Comparison of ENCODE assay signal across 8 cellular contexts in genomic region chr5:176995896-176996767, GRCh38. TPM values are rescaled to one million over a fixed set of nuclear protein-coding genes. Genes with fewer than 3 reads are reported as not detected.
DNase-seq lines count a peak whose midpoint lies in the region; ATAC-seq and TF ChIP-seq lines count a peak whose summit lies in the region.

No MANE protein-coding gene starts in this region.

- H3K27ac Mint-ChIP-seq in stimulated activated naive CD8-positive, alpha-beta T cell treated with anti-CD3 and anti-CD28 coated beads, Interleukin-15, amount 100 ng/mL, for 72 hours = no peak overlapping the region
- no peak overlapping the region for H3K27ac Mint-ChIP-seq in nephron progenitor cell

- H3K27ac ChIP-seq in MM.1S (ENCODE audit: low read length) (peak overlapping the region; percentile 83), uterus (peak overlapping the region; percentile 64 to 73)

- H3K4me2 ChIP-seq in MM.1S (ENCODE audit: low read depth, low read length) = peak overlapping the region; percentile 56

- peaks cover 83% of the 10 kb centered on the region for H3K36me3 Mint-ChIP-seq in nephron progenitor cell (ENCODE audit: low read depth)

- H3K4me1 ChIP-seq in MM.1S (ENCODE audit: low read length) (peaks cover 43% of the 10 kb centered on the region), uterus (no peaks in the 10 kb centered on the region)

- H3K4me3 ChIP-seq in MM.1S (ENCODE audit: low read length) (peak overlapping the region; percentile 1; the same call in 1 of the 2 replicates), epithelial cell of esophagus (ENCODE audit: low read length) (no peak overlapping the region), uterus (no peak overlapping the region)

- H3K27me3 Mint-ChIP-seq in stimulated activated naive CD8-positive, alpha-beta T cell treated with anti-CD3 and anti-CD28 coated beads, Interleukin-15, amount 100 ng/mL, for 72 hours = no peaks in the 10 kb centered on the region
- H3K27me3 Mint-ChIP-seq in nephron progenitor cell (ENCODE audit: low read depth, poor library complexity) = peaks cover 5% of the 10 kb centered on the region

- peaks cover 26% of the 10 kb centered on the region for H3K4me1 Mint-ChIP-seq in stimulated activated naive CD8-positive, alpha-beta T cell treated with anti-CD3 and anti-CD28 coated beads, Interleukin-15, amount 100 ng/mL, for 72 hours
- no peaks in the 10 kb centered on the region for H3K4me1 Mint-ChIP-seq in nephron progenitor cell

- no peaks in the 10 kb centered on the region for H3K9me3 ChIP-seq in MM.1S (replicated peaks; ENCODE audit: insufficient read depth, low read length)
- no peaks in the 10 kb centered on the region for H3K9me3 ChIP-seq in uterus

- TF ChIP-seq CTCF in MM.1S (IDR thresholded peaks at IDR 0.05; ENCODE audit: low read length) = no peak
- no peak for TF ChIP-seq CTCF in epithelial cell of esophagus (IDR thresholded peaks at IDR 0.05; ENCODE audit: insufficient read depth, low read depth, low read length, missing control alignments)
- no peak for TF ChIP-seq CTCF in uterus (IDR thresholded peaks at IDR 0.05)
- TF ChIP-seq CTCF in nephron progenitor cell (IDR thresholded peaks at IDR 0.05) = no peak

- peaks cover 97% of the 10 kb centered on the region for H3K79me2 ChIP-seq in MM.1S (ENCODE audit: low read length)

- no peaks in the 10 kb centered on the region for H3K9me3 Mint-ChIP-seq in stimulated activated naive CD8-positive, alpha-beta T cell treated with anti-CD3 and anti-CD28 coated beads, Interleukin-15, amount 100 ng/mL, for 72 hours
- peaks cover 72% of the 10 kb centered on the region for H3K9me3 Mint-ChIP-seq in nephron progenitor cell

- intact Hi-C loops in uterus (cut with DNase I; ENCODE audit: low total_unique reads) = no loop called here

- no peaks in the 10 kb centered on the region; the same call in 1 of the 2 replicates for H4K20me1 ChIP-seq in MM.1S (ENCODE audit: insufficient read depth, low read length)

- H3F3A ChIP-seq in MM.1S (ENCODE audit: insufficient read depth, low read length) = peaks cover 51% of the 10 kb centered on the region

- H3K4me3 Mint-ChIP-seq in stimulated activated naive CD8-positive, alpha-beta T cell treated with anti-CD3 and anti-CD28 coated beads, Interleukin-15, amount 100 ng/mL, for 72 hours = no peak overlapping the region
- H3K4me3 Mint-ChIP-seq in nephron progenitor cell = no peak overlapping the region

- H3K36me3 ChIP-seq in MM.1S (replicated peaks; ENCODE audit: insufficient read depth, low read length) = no peaks in the 10 kb centered on the region
- no peaks in the 10 kb centered on the region for H3K36me3 ChIP-seq in uterus

- TF ChIP-seq POLR2A in uterus (IDR thresholded peaks at IDR 0.05) = no peak

- peak; percentile 40 for ATAC-seq in stimulated activated naive CD8-positive, alpha-beta T cell treated with anti-CD3 and anti-CD28 coated beads, Interleukin-15, Interleukin-2, amounts not matched to agents 100 U/mL and 50 U/mL, for 24 hours
- no peak for ATAC-seq in stimulated activated naive CD8-positive, alpha-beta T cell treated with anti-CD3 and anti-CD28 coated beads, Interleukin-15, amount 100 ng/mL, for 72 hours

- no peaks in the 10 kb centered on the region for H3K9me2 ChIP-seq in MM.1S (replicated peaks; ENCODE audit: insufficient read depth, low read length)

- H2AFZ ChIP-seq in MM.1S (ENCODE audit: low read length) = no peak overlapping the region

- peak overlapping the region; percentile 15 for H3K9ac ChIP-seq in MM.1S (ENCODE audit: low read length)

- H3K27me3 ChIP-seq in MM.1S (replicated peaks; ENCODE audit: insufficient read depth, low read length) (no peaks in the 10 kb centered on the region), uterus (no peaks in the 10 kb centered on the region)

- DNase-seq in stimulated activated naive CD8-positive, alpha-beta T cell treated with anti-CD3 and anti-CD28 coated beads, Interleukin-15, Interleukin-2, amounts not matched to agents 100 U/mL and 50 U/mL, for 24 hours = no peak
- DNase-seq in stimulated activated naive CD8-positive, alpha-beta T cell treated with anti-CD3 and anti-CD28 coated beads, Interleukin-15, amount 100 ng/mL, for 72 hours = no peak
- DNase-seq in MM.1S (peak; percentile 43), epithelial cell of esophagus (ENCODE audit: low read depth) (peak; percentile 75), uterus (no peak), nephron progenitor cell (no peak), putamen (ENCODE audit: low spot score) (no peak), COLO668 (lab: John Stamatoyannopoulos, UW; ENCODE audit: unreplicated experiment) (no peak)

RNA-seq across cellular contexts. Expression of gene UIMC1, which starts 10.4 kb away (rescaled TPM):
- total RNA-seq in uterus = 10 to 100 TPM; 12.3 to 93.2 (median 50.0) TPM

RNA-seq across cellular contexts. Expression of gene ZNF346, which starts 26.4 kb away (rescaled TPM):
- 10 to 100 TPM; 10.5 to 38.5 (median 29.2) TPM for total RNA-seq in uterus

Comparison
In these comparisons a context has a peak if more than half of its experiments do, and no peak if none do; other contexts are left out.
1. DNase-seq: peak in MM.1S (single experiment) and epithelial cell of esophagus (single experiment); none in stimulated activated naive CD8-positive, alpha-beta T cell treated with anti-CD3 and anti-CD28 coated beads, Interleukin-15, Interleukin-2, amounts not matched to agents 100 U/mL and 50 U/mL, for 24 hours (single experiment), stimulated activated naive CD8-positive, alpha-beta T cell treated with anti-CD3 and anti-CD28 coated beads, Interleukin-15, amount 100 ng/mL, for 72 hours (0 of 2), uterus (0 of 2), nephron progenitor cell (single experiment), putamen (single experiment) and COLO668 (single experiment).